8 cellular contexts compared by ENCODE assay signal in the genomic region with DNA sequence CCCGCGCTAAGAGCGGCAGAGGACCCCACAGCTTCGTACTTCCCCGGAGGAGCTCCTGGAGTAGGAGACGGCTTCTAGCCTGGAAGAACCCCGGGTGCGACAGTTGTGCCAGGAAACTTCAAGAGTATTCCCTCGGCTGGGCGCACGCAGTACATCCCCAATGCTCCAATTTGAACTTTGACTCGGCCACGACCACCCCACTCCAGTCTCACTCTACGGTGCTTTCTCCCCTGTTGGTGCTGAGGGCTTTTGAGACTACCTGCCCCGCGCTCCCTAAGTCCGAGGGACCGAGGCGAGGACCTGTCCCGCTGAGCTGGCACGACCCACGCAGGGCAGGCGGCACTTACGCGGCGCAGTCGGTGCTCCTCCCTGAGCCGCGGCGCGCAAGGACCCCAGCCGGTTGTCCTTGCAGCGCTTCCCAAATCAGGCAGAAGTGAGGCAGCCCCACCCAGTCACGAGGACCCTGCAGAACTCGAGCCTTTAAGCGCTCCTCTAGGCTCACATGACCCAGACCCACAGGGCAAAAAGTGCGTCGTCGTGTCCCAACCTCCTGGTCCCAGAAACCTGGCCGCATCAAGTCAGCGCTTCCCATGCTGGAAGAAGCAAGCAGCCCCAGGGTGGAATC. TPM values are rescaled to one million over a fixed set of nuclear protein-coding genes. Genes with fewer than 3 reads are reported as not detected.
A peak's percentile ranks its signal among the peaks of the same experiment; 100 is the strongest.
DNase-seq lines count a peak whose midpoint lies in the region; ATAC-seq and TF ChIP-seq lines count a peak whose summit lies in the region.
"Had no signal": no experiment of that assay in that cellular context is flagged by ENCODE, and none has a peak within 500 bp of the region (broad histone marks: within the 10 kb centered on the region; RNA-seq: fewer than 3 reads in every experiment).

A gene (minus strand): TSS at position 456 of the 625 bp plus-strand sequence. CDS start 25,476 bp downstream, outside the sequence.

- H3K4me2 ChIP-seq in neural cell (ENCODE audit: low read length), result no peak within 1 kb of the TSS

- TF ChIP-seq EP300 in gastroesophageal sphincter (IDR thresholded peaks at IDR 0.05) (no peak), neural cell (conservative IDR thresholded peaks at IDR 0.05; ENCODE audit: poor library complexity, severe bottlenecking) (no peak)

- no peaks in the 10 kb centered on the region for H3K36me3 ChIP-seq in gastroesophageal sphincter
- H3K36me3 ChIP-seq in neural cell (ENCODE audit: insufficient read depth, low read length), result no peaks in the 10 kb centered on the region

- peaks cover 0 to 18% (median 0%) of the 10 kb centered on the region in 3 donors for H3K4me1 ChIP-seq in gastroesophageal sphincter

- DNase-seq in LoVo (ENCODE audit: low spot score), result peak; percentile 23
- DNase-seq in SHP77 (lab: John Stamatoyannopoulos, UW), result peak; percentile 49 to 64

- H3K4me3 ChIP-seq in gastroesophageal sphincter, result peak within 1 kb of the TSS; percentile 32 to 53
- peak within 1 kb of the TSS; percentile 62 for H3K4me3 ChIP-seq in neural cell (ENCODE audit: low read length)

- no peak within 1 kb of the TSS for H2AFZ ChIP-seq in neural cell (ENCODE audit: low read depth, low read length)

- no peaks in the 10 kb centered on the region for H4K20me1 ChIP-seq in neural cell (ENCODE audit: insufficient read depth)

- no peak within 1 kb of the TSS for H3K9ac ChIP-seq in neural cell (ENCODE audit: low read length)

- peaks cover 68% of the 10 kb centered on the region for H3K27me3 ChIP-seq in gastroesophageal sphincter
- H3K27me3 ChIP-seq in neural cell (ENCODE audit: insufficient read depth, low read depth, low read length), result peaks cover 22% of the 10 kb centered on the region

- H3K27ac ChIP-seq in gastroesophageal sphincter, result peak within 1 kb of the TSS in 3 of 4 donors; percentile 38 to 60 (median 46)
- no peak within 1 kb of the TSS for H3K27ac ChIP-seq in neural cell (ENCODE audit: low read length)

- peak; percentile 27 to 35 for TF ChIP-seq POLR2A in gastroesophageal sphincter (IDR thresholded peaks at IDR 0.05)

- TF ChIP-seq RAD21 in neural cell (conservative IDR thresholded peaks at IDR 0.05), result no peak

- H3K79me2 ChIP-seq in neural cell (replicated peaks; ENCODE audit: insufficient read depth, low read length), result no peaks in the 10 kb centered on the region

- ATAC-seq in gastroesophageal sphincter (peak; percentile 78), GM21576 (IDR thresholded peaks at IDR 0.05; ENCODE audit: unreplicated experiment) (no peak), HG03196 (IDR thresholded peaks at IDR 0.05; ENCODE audit: unreplicated experiment) (no peak), GM21423 (IDR thresholded peaks at IDR 0.05; ENCODE audit: unreplicated experiment) (no peak)

- H3K9me2 ChIP-seq in neural cell (ENCODE audit: insufficient read depth, low read length), result no peaks in the 10 kb centered on the region

- H3K9me3 ChIP-seq in gastroesophageal sphincter, result no peaks in the 10 kb centered on the region
- no peaks in the 10 kb centered on the region for H3K9me3 ChIP-seq in neural cell (ENCODE audit: low read length)

- TF ChIP-seq CTCF in gastroesophageal sphincter (IDR thresholded peaks at IDR 0.05) (no peak), neural cell (IDR thresholded peaks at IDR 0.05; ENCODE audit: poor library complexity, severe bottlenecking) (no peak)

- H3F3A ChIP-seq in neural cell (ENCODE audit: insufficient read depth, low read length, poor library complexity, severe bottlenecking), result no peaks in the 10 kb centered on the region

- WGBS in gastroesophageal sphincter (ENCODE audit: low coverage in 1 of 2), 2 donors, result 0 to 3% methylated on average over 6 to 9 of the region's 41 CpGs

TF ChIP-seq in neural cell, 6 proteins besides CTCF, POLR2A, EP300 and RAD21:
- TF ChIP-seq POLR2AphosphoS5 (IDR thresholded peaks at IDR 0.05) (no peak), EZH2 (IDR thresholded peaks at IDR 0.05; ENCODE audit: borderline replicate concordance, insufficient read depth, low read length, poor library complexity, severe bottlenecking) (no peak), SMC3 (conservative IDR thresholded peaks at IDR 0.05; ENCODE audit: poor library complexity) (no peak), MXI1 (conservative IDR thresholded peaks at IDR 0.05; ENCODE audit: poor library complexity, severe bottlenecking) (no peak)
- TF ChIP-seq, protein P1, sequence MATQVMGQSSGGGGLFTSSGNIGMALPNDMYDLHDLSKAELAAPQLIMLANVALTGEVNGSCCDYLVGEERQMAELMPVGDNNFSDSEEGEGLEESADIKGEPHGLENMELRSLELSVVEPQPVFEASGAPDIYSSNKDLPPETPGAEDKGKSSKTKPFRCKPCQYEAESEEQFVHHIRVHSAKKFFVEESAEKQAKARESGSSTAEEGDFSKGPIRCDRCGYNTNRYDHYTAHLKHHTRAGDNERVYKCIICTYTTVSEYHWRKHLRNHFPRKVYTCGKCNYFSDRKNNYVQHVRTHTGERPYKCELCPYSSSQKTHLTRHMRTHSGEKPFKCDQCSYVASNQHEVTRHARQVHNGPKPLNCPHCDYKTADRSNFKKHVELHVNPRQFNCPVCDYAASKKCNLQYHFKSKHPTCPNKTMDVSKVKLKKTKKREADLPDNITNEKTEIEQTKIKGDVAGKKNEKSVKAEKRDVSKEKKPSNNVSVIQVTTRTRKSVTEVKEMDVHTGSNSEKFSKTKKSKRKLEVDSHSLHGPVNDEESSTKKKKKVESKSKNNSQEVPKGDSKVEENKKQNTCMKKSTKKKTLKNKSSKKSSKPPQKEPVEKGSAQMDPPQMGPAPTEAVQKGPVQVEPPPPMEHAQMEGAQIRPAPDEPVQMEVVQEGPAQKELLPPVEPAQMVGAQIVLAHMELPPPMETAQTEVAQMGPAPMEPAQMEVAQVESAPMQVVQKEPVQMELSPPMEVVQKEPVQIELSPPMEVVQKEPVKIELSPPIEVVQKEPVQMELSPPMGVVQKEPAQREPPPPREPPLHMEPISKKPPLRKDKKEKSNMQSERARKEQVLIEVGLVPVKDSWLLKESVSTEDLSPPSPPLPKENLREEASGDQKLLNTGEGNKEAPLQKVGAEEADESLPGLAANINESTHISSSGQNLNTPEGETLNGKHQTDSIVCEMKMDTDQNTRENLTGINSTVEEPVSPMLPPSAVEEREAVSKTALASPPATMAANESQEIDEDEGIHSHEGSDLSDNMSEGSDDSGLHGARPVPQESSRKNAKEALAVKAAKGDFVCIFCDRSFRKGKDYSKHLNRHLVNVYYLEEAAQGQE (IDR thresholded peaks at IDR 0.05; ENCODE audit: borderline replicate concordance), result no peak

RNA-seq across cellular contexts. Expression of the gene that starts here (rescaled TPM):
- 10 to 100 TPM in 2 of 4 donors, 1 to 10 TPM in 2; 4.8 to 24.6 (median 15.1) TPM for total RNA-seq in gastroesophageal sphincter
- polyA plus RNA-seq in neural cell, result 13.0 and 19.5 TPM in 2 replicates
- 10.1 and 12.4 TPM in 2 replicates for polyA minus RNA-seq in neural cell
- total RNA-seq: pulmonary artery endothelial cell had no signal
